Comparison of ENCODE assay signal across 1 cellular context in genomic region chr1:25477448-25478034, GRCh38.
TF ChIP-seq lines count a peak whose summit lies in the region.

No MANE protein-coding gene starts in this region.

TF ChIP-seq in K562, 482 proteins besides CTCF, POLR2A, EP300 and RAD21 (continued from another document):
- TF ChIP-seq CBFA2T3 (IDR thresholded peaks at IDR 0.05) = peak; percentile 84
- TF ChIP-seq JUND (IDR thresholded peaks at IDR 0.05; ENCODE audit: borderline replicate concordance, low read depth, low read length) = peak; percentile 77; the same call in 1 of the 2 replicates
- peak; percentile 67; the same call in 1 of the 3 replicates for TF ChIP-seq JUND (tag; IDR thresholded peaks at IDR 0.05; ENCODE audit: borderline replicate concordance, low read depth, low read length)
- TF ChIP-seq NCOR1 (IDR thresholded peaks at IDR 0.05) = peak; percentile 49; the same call in 1 of the 2 replicates
- peak; percentile 32; the same call in 1 of the 2 replicates for TF ChIP-seq SMARCC2 (IDR thresholded peaks at IDR 0.05; ENCODE audit: low read depth)
- TF ChIP-seq ATF2 (CRISPR knock-in tag; IDR thresholded peaks at IDR 0.05) = no peak
- no peak for TF ChIP-seq HMG20A (CRISPR knock-in tag; conservative IDR thresholded peaks at IDR 0.05)
- no peak for TF ChIP-seq SRSF7 (optimal IDR thresholded peaks at IDR 0.05; ENCODE audit: low read depth, low read length)
- peak; percentile 73 for TF ChIP-seq CBFA2T2 (conservative IDR thresholded peaks at IDR 0.05)
- TF ChIP-seq CREM (IDR thresholded peaks at IDR 0.05; ENCODE audit: low read depth) = peak; percentile 36; the same call in 1 of the 2 replicates
- TF ChIP-seq HDAC2 (IDR thresholded peaks at IDR 0.05) = 0 out of 2 replicates have a peak, but pooled peaks have one; percentile 20
- peak; percentile 71 for TF ChIP-seq ARID1B (IDR thresholded peaks at IDR 0.05)
- TF ChIP-seq TAL1 (IDR thresholded peaks at IDR 0.05) = peak; percentile 37; the same call in 1 of the 2 replicates
- no peak for TF ChIP-seq ZNF717 (CRISPR knock-in tag; IDR thresholded peaks at IDR 0.05)
- peak; percentile 29; the same call in 1 of the 2 replicates for TF ChIP-seq ETV5 (CRISPR knock-in tag; IDR thresholded peaks at IDR 0.05; ENCODE audit: low read depth)
- 0 out of 2 replicates have a peak, but pooled peaks have one; percentile 15 for TF ChIP-seq MITF (IDR thresholded peaks at IDR 0.05)
- TF ChIP-seq ZEB2 (IDR thresholded peaks at IDR 0.05) = peak; percentile 20; the same call in 1 of the 2 replicates
- peak; percentile 75 for TF ChIP-seq TCF3 (CRISPR knock-in tag; IDR thresholded peaks at IDR 0.05)
- TF ChIP-seq PREB (CRISPR knock-in tag; IDR thresholded peaks at IDR 0.05) = no peak
- TF ChIP-seq CBX1 (IDR thresholded peaks at IDR 0.05; ENCODE audit: low read depth) = peak; percentile 31; the same call in 1 of the 2 replicates
- no peak for TF ChIP-seq KAT8 (IDR thresholded peaks at IDR 0.05; ENCODE audit: low read depth)
- TF ChIP-seq ZBTB7A (IDR thresholded peaks at IDR 0.05; ENCODE audit: borderline replicate concordance, control insufficient read depth, low read depth, low read length) = peak; percentile 88
- no peak for TF ChIP-seq FOXP1 (CRISPR knock-in tag; IDR thresholded peaks at IDR 0.05)
- no peak for TF ChIP-seq BRD4 (IDR thresholded peaks at IDR 0.05)
- TF ChIP-seq NR2C1 (IDR thresholded peaks at IDR 0.05) = no peak
- TF ChIP-seq NR2C1 (tag; IDR thresholded peaks at IDR 0.05) = no peak
